In genomic region chr5:43920422-43920821, GRCh38 we compare ENCODE assay signal across 23 cellular contexts.
"Had no signal": no experiment of that assay in that cellular context is flagged by ENCODE, and none has a peak within 500 bp of the region (broad histone marks: within the 10 kb centered on the region; RNA-seq: fewer than 3 reads in every experiment).

No MANE protein-coding gene starts in this region.

- H3K4me3 Mint-ChIP-seq: mesothelial cell of epicardium, naive B cell had no signal

- DNase-seq: dermis blood vessel endothelial cell; dorsolateral prefrontal cortex; effector CD4-positive, alpha-beta T cell; effector memory CD4-positive, alpha-beta T cell; foreskin keratinocyte; gastrocnemius medialis; glutamatergic neuron; head of caudate nucleus; heart right ventricle; hippocampal formation; left cardiac atrium; left lung; left ventricle myocardium superior; lower lobe of right lung; mesenchymal stem cell; mucosa of descending colon; naive B cell had no signal

- H3K4me1 Mint-ChIP-seq: mesothelial cell of epicardium, naive B cell had no signal

- H3K27ac Mint-ChIP-seq: mesothelial cell of epicardium, naive B cell had no signal

- H3K9me3 ChIP-seq: gastrocnemius medialis had no signal

- H3K4me1 ChIP-seq: esophagus muscularis mucosa, foreskin keratinocyte, gastrocnemius medialis, heart right ventricle, left lung, lower lobe of right lung had no signal

- H3K27me3 ChIP-seq: dorsolateral prefrontal cortex, esophagus muscularis mucosa, foreskin keratinocyte, gastrocnemius medialis, heart right ventricle, left lung had no signal

- H3K36me3 Mint-ChIP-seq: mesothelial cell of epicardium, naive B cell had no signal

- H3K27me3 Mint-ChIP-seq: naive B cell had no signal

- FAIRE-seq: endothelial cell of umbilical vein, islet of Langerhans, keratinocyte had no signal

- ATAC-seq: foreskin keratinocyte, gastrocnemius medialis, heart right ventricle, left cardiac atrium, left lung, left ventricle myocardium superior, lower lobe of right lung, mucosa of descending colon had no signal

- H3K27ac ChIP-seq: coronary artery, dorsolateral prefrontal cortex, esophagus muscularis mucosa, foreskin keratinocyte, gastrocnemius medialis, heart right ventricle, left lung, lower lobe of right lung had no signal

- H3K36me3 ChIP-seq: esophagus muscularis mucosa, gastrocnemius medialis, heart right ventricle, left lung, lower lobe of right lung had no signal

- H3K9me3 Mint-ChIP-seq: mesothelial cell of epicardium had no signal

- H3K4me3 ChIP-seq: coronary artery, dorsolateral prefrontal cortex, esophagus muscularis mucosa, gastrocnemius medialis, heart right ventricle, left lung, lower lobe of right lung, mucosa of descending colon had no signal
